Comparison of ENCODE assay signal across 2 cellular contexts in the genomic region with DNA sequence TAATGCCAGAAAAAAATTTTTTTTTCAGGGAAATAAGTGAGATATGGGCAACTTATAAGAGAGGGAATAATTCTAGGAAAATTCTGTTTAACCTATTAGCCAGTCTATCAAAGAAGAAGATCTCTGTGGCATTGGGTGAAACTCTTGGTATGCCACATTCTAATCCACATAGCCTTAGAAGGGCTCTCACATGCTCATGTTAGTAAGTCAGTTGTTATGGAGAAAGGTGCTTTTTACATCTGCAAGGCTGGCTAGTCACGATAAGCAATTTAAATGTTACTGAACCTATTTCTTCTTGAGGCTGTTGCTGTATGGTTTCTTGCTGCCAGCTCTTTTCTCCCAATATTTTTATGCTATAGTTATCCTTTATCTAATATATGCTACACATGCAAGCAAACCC.
TF ChIP-seq lines count a peak whose summit lies in the region.

No MANE protein-coding gene starts in this region.

TF ChIP-seq in GM23338, 12 proteins besides CTCF, POLR2A, EP300 and RAD21 (continues in another document):
- TF ChIP-seq NANOG (IDR thresholded peaks at IDR 0.05; ENCODE audit: borderline replicate concordance): no peak
- no peak for TF ChIP-seq JUNB (IDR thresholded peaks at IDR 0.05; ENCODE audit: unreplicated experiment)
- TF ChIP-seq, protein P1, sequence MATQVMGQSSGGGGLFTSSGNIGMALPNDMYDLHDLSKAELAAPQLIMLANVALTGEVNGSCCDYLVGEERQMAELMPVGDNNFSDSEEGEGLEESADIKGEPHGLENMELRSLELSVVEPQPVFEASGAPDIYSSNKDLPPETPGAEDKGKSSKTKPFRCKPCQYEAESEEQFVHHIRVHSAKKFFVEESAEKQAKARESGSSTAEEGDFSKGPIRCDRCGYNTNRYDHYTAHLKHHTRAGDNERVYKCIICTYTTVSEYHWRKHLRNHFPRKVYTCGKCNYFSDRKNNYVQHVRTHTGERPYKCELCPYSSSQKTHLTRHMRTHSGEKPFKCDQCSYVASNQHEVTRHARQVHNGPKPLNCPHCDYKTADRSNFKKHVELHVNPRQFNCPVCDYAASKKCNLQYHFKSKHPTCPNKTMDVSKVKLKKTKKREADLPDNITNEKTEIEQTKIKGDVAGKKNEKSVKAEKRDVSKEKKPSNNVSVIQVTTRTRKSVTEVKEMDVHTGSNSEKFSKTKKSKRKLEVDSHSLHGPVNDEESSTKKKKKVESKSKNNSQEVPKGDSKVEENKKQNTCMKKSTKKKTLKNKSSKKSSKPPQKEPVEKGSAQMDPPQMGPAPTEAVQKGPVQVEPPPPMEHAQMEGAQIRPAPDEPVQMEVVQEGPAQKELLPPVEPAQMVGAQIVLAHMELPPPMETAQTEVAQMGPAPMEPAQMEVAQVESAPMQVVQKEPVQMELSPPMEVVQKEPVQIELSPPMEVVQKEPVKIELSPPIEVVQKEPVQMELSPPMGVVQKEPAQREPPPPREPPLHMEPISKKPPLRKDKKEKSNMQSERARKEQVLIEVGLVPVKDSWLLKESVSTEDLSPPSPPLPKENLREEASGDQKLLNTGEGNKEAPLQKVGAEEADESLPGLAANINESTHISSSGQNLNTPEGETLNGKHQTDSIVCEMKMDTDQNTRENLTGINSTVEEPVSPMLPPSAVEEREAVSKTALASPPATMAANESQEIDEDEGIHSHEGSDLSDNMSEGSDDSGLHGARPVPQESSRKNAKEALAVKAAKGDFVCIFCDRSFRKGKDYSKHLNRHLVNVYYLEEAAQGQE (IDR thresholded peaks at IDR 0.05; ENCODE audit: unreplicated experiment): no peak
- no peak for TF ChIP-seq ZNF114 (CRISPR knock-in tag; IDR thresholded peaks at IDR 0.05)
- TF ChIP-seq STAT1 (IDR thresholded peaks at IDR 0.05; ENCODE audit: unreplicated experiment): no peak
- no peak for TF ChIP-seq ZNF331 (CRISPR knock-in tag; IDR thresholded peaks at IDR 0.05; ENCODE audit: low read depth)
- TF ChIP-seq, protein P2, sequence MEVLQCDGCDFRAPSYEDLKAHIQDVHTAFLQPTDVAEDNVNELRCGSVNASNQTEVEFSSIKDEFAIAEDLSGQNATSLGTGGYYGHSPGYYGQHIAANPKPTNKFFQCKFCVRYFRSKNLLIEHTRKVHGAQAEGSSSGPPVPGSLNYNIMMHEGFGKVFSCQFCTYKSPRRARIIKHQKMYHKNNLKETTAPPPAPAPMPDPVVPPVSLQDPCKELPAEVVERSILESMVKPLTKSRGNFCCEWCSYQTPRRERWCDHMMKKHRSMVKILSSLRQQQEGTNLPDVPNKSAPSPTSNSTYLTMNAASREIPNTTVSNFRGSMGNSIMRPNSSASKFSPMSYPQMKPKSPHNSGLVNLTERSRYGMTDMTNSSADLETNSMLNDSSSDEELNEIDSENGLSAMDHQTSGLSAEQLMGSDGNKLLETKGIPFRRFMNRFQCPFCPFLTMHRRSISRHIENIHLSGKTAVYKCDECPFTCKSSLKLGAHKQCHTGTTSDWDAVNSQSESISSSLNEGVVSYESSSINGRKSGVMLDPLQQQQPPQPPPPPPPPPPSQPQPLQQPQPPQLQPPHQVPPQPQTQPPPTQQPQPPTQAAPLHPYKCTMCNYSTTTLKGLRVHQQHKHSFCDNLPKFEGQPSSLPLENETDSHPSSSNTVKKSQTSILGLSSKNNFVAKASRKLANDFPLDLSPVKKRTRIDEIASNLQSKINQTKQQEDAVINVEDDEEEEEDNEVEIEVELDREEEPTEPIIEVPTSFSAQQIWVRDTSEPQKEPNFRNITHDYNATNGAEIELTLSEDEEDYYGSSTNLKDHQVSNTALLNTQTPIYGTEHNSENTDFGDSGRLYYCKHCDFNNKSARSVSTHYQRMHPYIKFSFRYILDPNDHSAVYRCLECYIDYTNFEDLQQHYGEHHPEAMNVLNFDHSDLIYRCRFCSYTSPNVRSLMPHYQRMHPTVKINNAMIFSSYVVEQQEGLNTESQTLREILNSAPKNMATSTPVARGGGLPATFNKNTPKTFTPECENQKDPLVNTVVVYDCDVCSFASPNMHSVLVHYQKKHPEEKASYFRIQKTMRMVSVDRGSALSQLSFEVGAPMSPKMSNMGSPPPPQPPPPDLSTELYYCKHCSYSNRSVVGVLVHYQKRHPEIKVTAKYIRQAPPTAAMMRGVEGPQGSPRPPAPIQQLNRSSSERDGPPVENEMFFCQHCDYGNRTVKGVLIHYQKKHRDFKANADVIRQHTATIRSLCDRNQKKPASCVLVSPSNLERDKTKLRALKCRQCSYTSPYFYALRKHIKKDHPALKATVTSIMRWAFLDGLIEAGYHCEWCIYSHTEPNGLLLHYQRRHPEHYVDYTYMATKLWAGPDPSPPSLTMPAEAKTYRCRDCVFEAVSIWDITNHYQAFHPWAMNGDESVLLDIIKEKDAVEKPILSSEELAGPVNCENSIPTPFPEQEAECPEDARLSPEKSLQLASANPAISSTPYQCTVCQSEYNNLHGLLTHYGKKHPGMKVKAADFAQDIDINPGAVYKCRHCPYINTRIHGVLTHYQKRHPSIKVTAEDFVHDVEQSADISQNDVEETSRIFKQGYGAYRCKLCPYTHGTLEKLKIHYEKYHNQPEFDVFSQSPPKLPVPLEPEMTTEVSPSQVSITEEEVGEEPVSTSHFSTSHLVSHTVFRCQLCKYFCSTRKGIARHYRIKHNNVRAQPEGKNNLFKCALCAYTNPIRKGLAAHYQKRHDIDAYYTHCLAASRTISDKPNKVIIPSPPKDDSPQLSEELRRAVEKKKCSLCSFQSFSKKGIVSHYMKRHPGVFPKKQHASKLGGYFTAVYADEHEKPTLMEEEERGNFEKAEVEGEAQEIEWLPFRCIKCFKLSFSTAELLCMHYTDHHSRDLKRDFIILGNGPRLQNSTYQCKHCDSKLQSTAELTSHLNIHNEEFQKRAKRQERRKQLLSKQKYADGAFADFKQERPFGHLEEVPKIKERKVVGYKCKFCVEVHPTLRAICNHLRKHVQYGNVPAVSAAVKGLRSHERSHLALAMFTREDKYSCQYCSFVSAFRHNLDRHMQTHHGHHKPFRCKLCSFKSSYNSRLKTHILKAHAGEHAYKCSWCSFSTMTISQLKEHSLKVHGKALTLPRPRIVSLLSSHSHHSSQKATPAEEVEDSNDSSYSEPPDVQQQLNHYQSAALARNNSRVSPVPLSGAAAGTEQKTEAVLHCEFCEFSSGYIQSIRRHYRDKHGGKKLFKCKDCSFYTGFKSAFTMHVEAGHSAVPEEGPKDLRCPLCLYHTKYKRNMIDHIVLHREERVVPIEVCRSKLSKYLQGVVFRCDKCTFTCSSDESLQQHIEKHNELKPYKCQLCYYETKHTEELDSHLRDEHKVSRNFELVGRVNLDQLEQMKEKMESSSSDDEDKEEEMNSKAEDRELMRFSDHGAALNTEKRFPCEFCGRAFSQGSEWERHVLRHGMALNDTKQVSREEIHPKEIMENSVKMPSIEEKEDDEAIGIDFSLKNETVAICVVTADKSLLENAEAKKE (CRISPR knock-in tag; IDR thresholded peaks at IDR 0.05): no peak
- no peak for TF ChIP-seq POLR2AphosphoS5 (IDR thresholded peaks at IDR 0.05; ENCODE audit: low read depth)
- TF ChIP-seq, protein P3, sequence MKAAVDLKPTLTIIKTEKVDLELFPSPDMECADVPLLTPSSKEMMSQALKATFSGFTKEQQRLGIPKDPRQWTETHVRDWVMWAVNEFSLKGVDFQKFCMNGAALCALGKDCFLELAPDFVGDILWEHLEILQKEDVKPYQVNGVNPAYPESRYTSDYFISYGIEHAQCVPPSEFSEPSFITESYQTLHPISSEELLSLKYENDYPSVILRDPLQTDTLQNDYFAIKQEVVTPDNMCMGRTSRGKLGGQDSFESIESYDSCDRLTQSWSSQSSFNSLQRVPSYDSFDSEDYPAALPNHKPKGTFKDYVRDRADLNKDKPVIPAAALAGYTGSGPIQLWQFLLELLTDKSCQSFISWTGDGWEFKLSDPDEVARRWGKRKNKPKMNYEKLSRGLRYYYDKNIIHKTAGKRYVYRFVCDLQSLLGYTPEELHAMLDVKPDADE (IDR thresholded peaks at IDR 0.05): no peak
- no peak for TF ChIP-seq EZH2 (IDR thresholded peaks at IDR 0.05; ENCODE audit: low read depth, unreplicated experiment)

TF ChIP-seq in H1, 55 proteins besides CTCF, POLR2A, EP300 and RAD21:
- TF ChIP-seq SRF (IDR thresholded peaks at IDR 0.05; ENCODE audit: low read depth, low read length) (peak; percentile 19; the same call in 1 of the 2 replicates), BACH1 (IDR thresholded peaks at IDR 0.05; ENCODE audit: low read length) (no peak), TCF12 (IDR thresholded peaks at IDR 0.05; ENCODE audit: low read depth, low read length) (no peak), KDM5A (IDR thresholded peaks at IDR 0.05; ENCODE audit: low read length) (no peak)
- TF ChIP-seq, protein P4, sequence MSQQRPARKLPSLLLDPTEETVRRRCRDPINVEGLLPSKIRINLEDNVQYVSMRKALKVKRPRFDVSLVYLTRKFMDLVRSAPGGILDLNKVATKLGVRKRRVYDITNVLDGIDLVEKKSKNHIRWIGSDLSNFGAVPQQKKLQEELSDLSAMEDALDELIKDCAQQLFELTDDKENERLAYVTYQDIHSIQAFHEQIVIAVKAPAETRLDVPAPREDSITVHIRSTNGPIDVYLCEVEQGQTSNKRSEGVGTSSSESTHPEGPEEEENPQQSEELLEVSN (IDR thresholded peaks at IDR 0.05): no peak
- TF ChIP-seq, protein P5, sequence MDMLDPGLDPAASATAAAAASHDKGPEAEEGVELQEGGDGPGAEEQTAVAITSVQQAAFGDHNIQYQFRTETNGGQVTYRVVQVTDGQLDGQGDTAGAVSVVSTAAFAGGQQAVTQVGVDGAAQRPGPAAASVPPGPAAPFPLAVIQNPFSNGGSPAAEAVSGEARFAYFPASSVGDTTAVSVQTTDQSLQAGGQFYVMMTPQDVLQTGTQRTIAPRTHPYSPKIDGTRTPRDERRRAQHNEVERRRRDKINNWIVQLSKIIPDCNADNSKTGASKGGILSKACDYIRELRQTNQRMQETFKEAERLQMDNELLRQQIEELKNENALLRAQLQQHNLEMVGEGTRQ (IDR thresholded peaks at IDR 0.05; ENCODE audit: low read length): no peak
